Comparison of ENCODE assay signal across 17 cellular contexts in genomic region chr9:647522-647921, GRCh38.
"Had no signal": no experiment of that assay in that cellular context is flagged by ENCODE, and none has a peak within 500 bp of the region (broad histone marks: within the 10 kb centered on the region; RNA-seq: fewer than 3 reads in every experiment).

No MANE protein-coding gene starts in this region.

- H3K36me3 ChIP-seq: left lung, neutrophil, thyroid gland, upper lobe of left lung, uterus had no signal

- H3K4me3 ChIP-seq: coronary artery, left lung, lung, smooth muscle cell, thyroid gland, upper lobe of left lung, uterus had no signal

- FAIRE-seq: keratinocyte had no signal

- H3K27ac ChIP-seq: left lung, neutrophil, thyroid gland, upper lobe of left lung had no signal

- H3K4me1 ChIP-seq: uterus had no signal

- DNase-seq: effector CD4-positive, alpha-beta T cell; immature natural killer cell; left lung; mesenchymal stem cell; naive thymus-derived CD4-positive, alpha-beta T cell; nephron progenitor cell; stimulated activated CD4-positive, alpha-beta T cell treated with anti-CD3 and anti-CD28 coated beads, Interleukin-2, amount 100 ng/mL, for 48 hours; stimulated activated naive CD4-positive, alpha-beta T cell treated with Interleukin-2 at 50 U/mL for 16 hours; thyroid gland; upper lobe of left lung; uterus had no signal

- H3K27me3 ChIP-seq: left lung, neutrophil, thyroid gland, upper lobe of left lung, uterus had no signal

- H3K9me3 Mint-ChIP-seq: immature natural killer cell; naive thymus-derived CD4-positive, alpha-beta T cell; nephron progenitor cell had no signal

- H3K36me3 Mint-ChIP-seq: naive thymus-derived CD4-positive, alpha-beta T cell had no signal

- H3K27ac Mint-ChIP-seq: naive thymus-derived CD4-positive, alpha-beta T cell; nephron progenitor cell had no signal

- H3K27me3 Mint-ChIP-seq: naive thymus-derived CD4-positive, alpha-beta T cell had no signal

- ATAC-seq: esophagus mucosa; left lung; naive thymus-derived CD4-positive, alpha-beta T cell had no signal

- H3K4me3 Mint-ChIP-seq: immature natural killer cell; naive thymus-derived CD4-positive, alpha-beta T cell; nephron progenitor cell had no signal

- H3K9me3 ChIP-seq: left lung, neutrophil, thyroid gland, upper lobe of left lung, uterus had no signal

- H3K4me2 ChIP-seq: smooth muscle cell had no signal
